Comparison of ENCODE assay signal across 12 cellular contexts in the genomic region with DNA sequence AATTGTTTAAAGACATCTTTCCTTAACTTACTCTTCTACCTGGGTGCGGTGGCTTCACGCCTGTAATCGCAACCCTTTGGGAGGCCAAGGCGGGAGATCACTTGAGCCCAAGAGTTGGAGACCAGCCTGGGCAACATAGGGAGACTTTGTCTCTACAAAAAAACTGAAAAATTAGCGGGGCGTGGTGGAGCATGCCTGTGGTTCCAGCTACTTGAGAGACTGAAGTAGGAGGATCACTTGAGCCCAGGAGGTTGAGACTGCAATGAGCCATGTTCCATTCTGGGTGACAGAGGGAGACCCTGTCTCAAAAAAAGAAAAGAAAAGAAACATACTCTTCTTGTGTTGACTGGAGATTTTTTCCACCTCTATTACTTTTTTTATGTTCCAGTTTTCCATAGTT.
"Had no signal": no experiment of that assay in that cellular context is flagged by ENCODE, and none has a peak within 500 bp of the region (broad histone marks: within the 10 kb centered on the region; RNA-seq: fewer than 3 reads in every experiment).

No MANE protein-coding gene starts in this region.

- H3K4me3 ChIP-seq: pancreas, tibial artery had no signal

- H3K27me3 Mint-ChIP-seq: activated naive CD8-positive, alpha-beta T cell; T-helper 17 cell had no signal

- H3K36me3 ChIP-seq: pancreas, tibial artery had no signal

- H3K9me3 ChIP-seq: pancreas, tibial artery had no signal

- ATAC-seq: activated T-cell treated with anti-CD3 and anti-CD28 coated beads, Interleukin-2, amount 50 U/mL, for 4 hours; esophagus mucosa; pancreas; T-helper 17 cell had no signal

- H3K27ac ChIP-seq: pancreas, tibial artery had no signal

- DNase-seq: activated CD4-positive, alpha-beta T cell treated with anti-CD3 and anti-CD28 coated beads, Interleukin-2, amount 50 U/mL, for 4 hours; activated gamma-delta T cell; activated T-cell treated with anti-CD3 and anti-CD28 coated beads, Interleukin-2, amount 50 U/mL, for 4 hours; amygdala; dorsolateral prefrontal cortex; glutamatergic neuron; mammary epithelial cell; pancreas; T-helper 17 cell; tibial artery had no signal

- H3K27ac Mint-ChIP-seq: activated naive CD8-positive, alpha-beta T cell; T-helper 17 cell had no signal

- H3K9me3 Mint-ChIP-seq: activated T-cell treated with anti-CD3 and anti-CD28 coated beads, Interleukin-2, amount 50 U/mL, for 4 hours had no signal

- H3K27me3 ChIP-seq: dorsolateral prefrontal cortex, pancreas, tibial artery had no signal

- H3K4me3 Mint-ChIP-seq: activated naive CD8-positive, alpha-beta T cell; activated T-cell treated with anti-CD3 and anti-CD28 coated beads, Interleukin-2, amount 50 U/mL, for 4 hours; T-helper 17 cell had no signal
